Comparison of ENCODE assay signal across 16 cellular contexts in the genomic region with DNA sequence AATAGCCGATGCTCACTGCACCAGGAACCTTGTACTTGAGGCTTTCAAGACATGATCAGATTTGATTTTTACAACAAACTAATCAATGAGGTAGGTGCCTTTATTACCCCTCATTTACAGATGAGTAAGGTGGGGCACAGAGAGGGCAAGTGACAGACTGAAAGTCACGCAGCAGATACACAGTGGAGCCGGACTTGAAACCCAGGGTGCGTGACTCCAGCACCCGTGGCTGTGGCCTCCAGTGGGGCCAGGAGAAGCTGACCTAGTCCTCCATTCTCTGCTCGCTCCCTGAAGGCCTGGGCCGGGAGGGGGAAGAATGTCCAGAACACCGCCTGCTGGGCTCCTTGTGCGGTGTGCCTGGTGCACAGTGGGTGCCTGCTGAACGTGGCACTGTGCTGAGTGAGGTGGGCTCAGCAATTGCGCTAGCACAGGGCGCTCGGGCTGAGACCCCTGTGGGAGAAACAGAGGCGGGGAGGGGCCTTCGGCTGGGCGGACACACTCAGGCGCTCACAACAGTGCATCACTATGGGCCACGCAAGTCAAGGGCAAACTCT.
DNase-seq lines count a peak whose midpoint lies in the region; ATAC-seq and TF ChIP-seq lines count a peak whose summit lies in the region.
"Had no signal": no experiment of that assay in that cellular context is flagged by ENCODE, and none has a peak within 500 bp of the region (broad histone marks: within the 10 kb centered on the region; RNA-seq: fewer than 3 reads in every experiment).

No MANE protein-coding gene starts in this region.

- H3K4me2 ChIP-seq in osteoblast (ENCODE audit: insufficient read depth, low read length): no peak overlapping the region

- no peaks in the 10 kb centered on the region for H3K79me2 ChIP-seq in osteoblast (ENCODE audit: insufficient read depth, low read length)

- DNase-seq in coronary artery (ENCODE audit: low spot score): no peak
- peak; percentile 46 for DNase-seq in osteoblast (ENCODE audit: insufficient read length, low spot score, missing footprints)
- no peak for DNase-seq in thoracic aorta (ENCODE audit: low spot score)
- DNase-seq in 8988T: no peak
- no peak for DNase-seq in ureter (ENCODE audit: low spot score)
- DNase-seq: activated CD4-positive, alpha-beta T cell treated with anti-CD3 and anti-CD28 coated beads for 4 hours; activated effector memory CD4-positive, alpha-beta T cell treated with Interleukin-2 at 50 U/mL for 16 hours; AML-193; effector memory CD4-positive, alpha-beta T cell; EL; GOT3; stimulated activated CD4-positive, alpha-beta T cell treated with anti-CD3 and anti-CD28 coated beads, Interleukin-4, amount 100 ng/mL, for 1 hour had no signal

- TF ChIP-seq CTCF in coronary artery (IDR thresholded peaks at IDR 0.05) (no peak), osteoblast (IDR thresholded peaks at IDR 0.05; ENCODE audit: extremely low read depth, low read depth, low read length) (no peak), thoracic aorta (IDR thresholded peaks at IDR 0.05) (no peak)

- H3K27me3 ChIP-seq in osteoblast (ENCODE audit: insufficient read depth, low read length) (no peaks in the 10 kb centered on the region), thoracic aorta (replicated peaks; ENCODE audit: insufficient read depth) (no peaks in the 10 kb centered on the region)
- H3K27me3 ChIP-seq: pancreas had no signal

- H3K27ac ChIP-seq in coronary artery: peak overlapping the region; percentile 87 to 89
- no peak overlapping the region for H3K27ac ChIP-seq in osteoblast (ENCODE audit: low read depth, low read length)
- H3K27ac ChIP-seq in thoracic aorta: peak overlapping the region; percentile 79 to 93

- H3K9me3 ChIP-seq in osteoblast (ENCODE audit: low read depth, low read length): no peaks in the 10 kb centered on the region
- H3K9me3 ChIP-seq in thoracic aorta: no peaks in the 10 kb centered on the region
- H3K9me3 ChIP-seq: pancreas had no signal

- no peak overlapping the region for H3K4me3 ChIP-seq in coronary artery
- no peak overlapping the region for H3K4me3 ChIP-seq in osteoblast (ENCODE audit: insufficient read depth, low read length)
- H3K4me3 ChIP-seq in thoracic aorta: no peak overlapping the region
- H3K4me3 ChIP-seq: lung, pancreas had no signal

- no peaks in the 10 kb centered on the region for H3K36me3 ChIP-seq in osteoblast (ENCODE audit: insufficient read depth, low read length)
- H3K36me3 ChIP-seq in thoracic aorta: no peaks in the 10 kb centered on the region
- H3K36me3 ChIP-seq: pancreas had no signal

- H2AFZ ChIP-seq in osteoblast (ENCODE audit: low read length): peak overlapping the region; percentile 57

- ATAC-seq in SK-N-SH treated with all-trans-retinoic acid at 6 μM for 48 hours: peak; percentile 2
- no peak for ATAC-seq in thoracic aorta (ENCODE audit: insufficient number of reproducible peaks, low FRiP score, low read depth)
- ATAC-seq in HG02623 (IDR thresholded peaks at IDR 0.05; ENCODE audit: unreplicated experiment): no peak

- no peaks in the 10 kb centered on the region for H4K20me1 ChIP-seq in osteoblast (ENCODE audit: insufficient read depth, low read length)

- H3K4me1 ChIP-seq in osteoblast (ENCODE audit: insufficient read depth, low read length) (peaks cover 18% of the 10 kb centered on the region), thoracic aorta (ENCODE audit: control insufficient read depth in 1 of 2, low read depth in 2 of 2) (peaks cover 27 to 52% of the 10 kb centered on the region in 2 donors)
- H3K4me1 ChIP-seq: pancreas had no signal

TF ChIP-seq in SK-N-SH treated with all-trans-retinoic acid at 6 μM for 48 hours, 23 proteins besides CTCF, POLR2A, EP300 and RAD21:
- no peak for TF ChIP-seq ZFP30 (CRISPR knock-in tag; IDR thresholded peaks at IDR 0.05)
- TF ChIP-seq CSDC2 (CRISPR knock-in tag; IDR thresholded peaks at IDR 0.05): no peak
- no peak for TF ChIP-seq SNAI2 (CRISPR knock-in tag; IDR thresholded peaks at IDR 0.05)
- TF ChIP-seq, protein P1, sequence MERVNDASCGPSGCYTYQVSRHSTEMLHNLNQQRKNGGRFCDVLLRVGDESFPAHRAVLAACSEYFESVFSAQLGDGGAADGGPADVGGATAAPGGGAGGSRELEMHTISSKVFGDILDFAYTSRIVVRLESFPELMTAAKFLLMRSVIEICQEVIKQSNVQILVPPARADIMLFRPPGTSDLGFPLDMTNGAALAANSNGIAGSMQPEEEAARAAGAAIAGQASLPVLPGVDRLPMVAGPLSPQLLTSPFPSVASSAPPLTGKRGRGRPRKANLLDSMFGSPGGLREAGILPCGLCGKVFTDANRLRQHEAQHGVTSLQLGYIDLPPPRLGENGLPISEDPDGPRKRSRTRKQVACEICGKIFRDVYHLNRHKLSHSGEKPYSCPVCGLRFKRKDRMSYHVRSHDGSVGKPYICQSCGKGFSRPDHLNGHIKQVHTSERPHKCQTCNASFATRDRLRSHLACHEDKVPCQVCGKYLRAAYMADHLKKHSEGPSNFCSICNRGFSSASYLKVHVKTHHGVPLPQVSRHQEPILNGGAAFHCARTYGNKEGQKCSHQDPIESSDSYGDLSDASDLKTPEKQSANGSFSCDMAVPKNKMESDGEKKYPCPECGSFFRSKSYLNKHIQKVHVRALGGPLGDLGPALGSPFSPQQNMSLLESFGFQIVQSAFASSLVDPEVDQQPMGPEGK (CRISPR knock-in tag; IDR thresholded peaks at IDR 0.05; ENCODE audit: borderline replicate concordance): no peak
- TF ChIP-seq ISL1 (CRISPR knock-in tag; IDR thresholded peaks at IDR 0.05): no peak
TF ChIP-seq in SK-N-SH treated with all-trans-retinoic acid at 6 μM for 48 hours: peak in this region for 0.
